Comparison of ENCODE assay signal across 25 cellular contexts in genomic region chr19:30208661-30209060, GRCh38.
"Had no signal": no experiment of that assay in that cellular context is flagged by ENCODE, and none has a peak within 500 bp of the region (broad histone marks: within the 10 kb centered on the region; RNA-seq: fewer than 3 reads in every experiment).

No MANE protein-coding gene starts in this region.

- ATAC-seq: left colon; left lung; mucosa of descending colon; naive thymus-derived CD4-positive, alpha-beta T cell; natural killer cell treated with Interleukin-12 subunit alpha and Interleukin-12 subunit beta and Interleukin-15 and Interleukin-18, amount 100 ng/mL, for 72 hours; pancreas; psoas muscle; right lobe of liver; stimulated activated memory B cell treated with anti-CD40 and anti-IgM and Interleukin-4, amounts not matched to agents 10 μg/mL and 1 μg/mL and 100 μg/mL, for 72 hours; stimulated activated naive CD8-positive, alpha-beta T cell treated with anti-CD3 and anti-CD28 coated beads, Interleukin-15, Interleukin-2, amounts not matched to agents 100 U/mL and 50 U/mL, for 24 hours had no signal

- H3K36me3 ChIP-seq: left lung, pancreas, right lobe of liver, stomach, thyroid gland, transverse colon, upper lobe of left lung had no signal

- H3K4me3 ChIP-seq: left lung, mucosa of descending colon, pancreas, psoas muscle, right lobe of liver, smooth muscle cell, stomach, testis, thyroid gland, transverse colon, upper lobe of left lung had no signal

- H3K9me3 ChIP-seq: left lung, mucosa of descending colon, pancreas, psoas muscle, right lobe of liver, testis, thyroid gland, transverse colon, upper lobe of left lung had no signal

- H3K4me1 ChIP-seq: left lung, pancreas, psoas muscle, right lobe of liver, stomach, testis, thyroid gland, transverse colon, upper lobe of left lung had no signal

- H3K27me3 ChIP-seq: pancreas, right lobe of liver, testis, thyroid gland, upper lobe of left lung had no signal

- DNase-seq: head of caudate nucleus; hippocampal formation; kidney; left colon; left lung; midbrain; mucosa of descending colon; naive thymus-derived CD4-positive, alpha-beta T cell; pancreas; posterior cingulate gyrus; psoas muscle; right lobe of liver; stimulated activated CD4-positive, alpha-beta T cell treated with anti-CD3 and anti-CD28 coated beads, Interleukin-1b, Interleukin-23, amount 100 ng/mL, for 48 hours; stimulated activated CD4-positive, alpha-beta T cell treated with anti-CD3 and anti-CD28 coated beads, Interleukin-2, amount 100 ng/mL, for 48 hours; stimulated activated CD4-positive, alpha-beta T cell treated with anti-CD3 and anti-CD28 coated beads, Interleukin-4, amount 100 ng/mL, for 4 hours; stimulated activated CD8-positive, alpha-beta memory T cell treated with anti-CD3 and anti-CD28 coated beads, Interleukin-4, amount 100 ng/mL, for 48 hours; stimulated activated naive CD8-positive, alpha-beta T cell treated with anti-CD3 and anti-CD28 coated beads, Interleukin-15, Interleukin-2, amounts not matched to agents 100 U/mL and 50 U/mL, for 24 hours; stomach; testis; thyroid gland; transverse colon had no signal

- H3K27ac ChIP-seq: left lung, pancreas, psoas muscle, right lobe of liver, stomach, testis, thyroid gland, transverse colon, upper lobe of left lung had no signal
